In genomic region chr7:154882931-154883474, GRCh38 we compare ENCODE assay signal across 26 cellular contexts.
"Had no signal": no experiment of that assay in that cellular context is flagged by ENCODE, and none has a peak within 500 bp of the region (broad histone marks: within the 10 kb centered on the region; RNA-seq: fewer than 3 reads in every experiment).

No MANE protein-coding gene starts in this region.

- FAIRE-seq: colon, islet of Langerhans had no signal

- H2AFZ ChIP-seq: hepatocyte had no signal

- H3K27me3 ChIP-seq: dorsolateral prefrontal cortex, gastroesophageal sphincter, hepatocyte, left lung, tibial nerve, upper lobe of right lung, uterus had no signal

- DNase-seq: dorsolateral prefrontal cortex; effector CD4-positive, alpha-beta T cell; foreskin fibroblast; heart left ventricle; left cardiac atrium; left lung; mesenchymal stem cell; mucosa of descending colon; naive B cell; right cardiac atrium; spleen; stimulated activated CD4-positive, alpha-beta T cell treated with anti-CD3 and anti-CD28 coated beads, Interleukin-4, amount 100 ng/mL, for 4 hours; stimulated activated naive CD8-positive, alpha-beta T cell treated with anti-CD3 and anti-CD28 coated beads, Interleukin-15, Interleukin-2, amounts not matched to agents 100 U/mL and 50 U/mL, for 24 hours; substantia nigra; upper lobe of right lung; uterus had no signal

- H3K4me2 ChIP-seq: hepatocyte had no signal

- H3K36me3 ChIP-seq: gastroesophageal sphincter, heart left ventricle, left lung, prostate gland, spleen, thoracic aorta, tibial nerve, upper lobe of right lung, uterus had no signal

- H3K4me3 ChIP-seq: dorsolateral prefrontal cortex, gastroesophageal sphincter, heart left ventricle, hepatocyte, left lung, mucosa of descending colon, prostate gland, skin epidermis, spleen, thoracic aorta, tibial nerve, upper lobe of right lung, uterus had no signal

- H3K9me3 ChIP-seq: gastroesophageal sphincter, heart left ventricle, left lung, mucosa of descending colon, prostate gland, spleen, thoracic aorta, tibial nerve, upper lobe of right lung, uterus had no signal

- H3K27ac ChIP-seq: dorsolateral prefrontal cortex, gastroesophageal sphincter, heart left ventricle, hepatocyte, left lung, prostate gland, skin epidermis, spleen, thoracic aorta, tibial nerve, upper lobe of right lung, uterus had no signal

- H3K79me2 ChIP-seq: hepatocyte had no signal

- ATAC-seq: gastroesophageal sphincter; heart left ventricle; left cardiac atrium; left lung; mucosa of descending colon; natural killer cell treated with Interleukin-12 subunit alpha and Interleukin-12 subunit beta and Interleukin-15 and Interleukin-18, amount 100 ng/mL, for 72 hours; right cardiac atrium; stimulated activated memory B cell treated with anti-CD40 and anti-IgM and Interleukin-4, amounts not matched to agents 10 μg/mL and 1 μg/mL and 100 μg/mL, for 72 hours; stimulated activated naive CD8-positive, alpha-beta T cell treated with anti-CD3 and anti-CD28 coated beads, Interleukin-15, Interleukin-2, amounts not matched to agents 100 U/mL and 50 U/mL, for 24 hours; upper lobe of right lung had no signal

- H3K4me1 ChIP-seq: gastroesophageal sphincter, heart left ventricle, left lung, prostate gland, spleen, tibial nerve, upper lobe of right lung, uterus had no signal
